Comparison of ENCODE assay signal across 1 cellular context in the genomic region with DNA sequence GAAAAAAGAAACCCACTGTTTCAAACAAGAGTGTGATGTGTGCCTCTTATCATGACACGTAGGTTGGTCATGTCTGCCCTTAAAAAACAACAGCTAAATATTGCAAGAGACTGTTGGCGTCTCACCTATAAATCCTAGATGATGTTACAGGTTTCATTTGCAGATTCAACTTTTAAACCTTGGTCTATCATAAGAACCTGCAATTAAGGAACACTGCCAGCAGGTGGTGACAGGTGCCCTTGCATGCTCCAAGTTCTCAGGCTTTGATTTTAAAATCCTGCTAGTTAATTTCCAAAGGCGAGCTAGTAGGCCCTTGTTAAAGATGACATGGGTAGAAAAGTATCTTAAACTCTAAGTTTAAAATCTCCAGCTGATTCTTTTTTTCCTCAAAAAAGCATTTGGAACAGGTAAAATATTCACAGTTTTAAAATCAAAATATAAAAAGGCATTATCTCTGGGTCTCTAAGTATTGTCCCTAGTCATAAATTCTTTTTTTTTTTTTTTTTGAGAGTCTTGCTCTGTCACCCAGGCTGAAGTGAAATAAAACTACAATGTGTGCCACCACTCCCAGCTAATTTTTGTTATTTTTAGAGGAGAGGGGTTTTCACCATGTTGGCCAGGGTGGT.
A peak's percentile ranks its signal among the peaks of the same experiment; 100 is the strongest.
TF ChIP-seq lines count a peak whose summit lies in the region.

No MANE protein-coding gene starts in this region.

TF ChIP-seq in K562, 482 proteins besides CTCF, POLR2A, EP300 and RAD21 (continued from another document and continues in another):
- TF ChIP-seq FOXK1 (CRISPR knock-in tag; IDR thresholded peaks at IDR 0.05; ENCODE audit: borderline replicate concordance) = no peak
- no peak for TF ChIP-seq ASH1L (IDR thresholded peaks at IDR 0.05; ENCODE audit: borderline replicate concordance, low read depth, partially characterized antibody)
- TF ChIP-seq, protein P1, sequence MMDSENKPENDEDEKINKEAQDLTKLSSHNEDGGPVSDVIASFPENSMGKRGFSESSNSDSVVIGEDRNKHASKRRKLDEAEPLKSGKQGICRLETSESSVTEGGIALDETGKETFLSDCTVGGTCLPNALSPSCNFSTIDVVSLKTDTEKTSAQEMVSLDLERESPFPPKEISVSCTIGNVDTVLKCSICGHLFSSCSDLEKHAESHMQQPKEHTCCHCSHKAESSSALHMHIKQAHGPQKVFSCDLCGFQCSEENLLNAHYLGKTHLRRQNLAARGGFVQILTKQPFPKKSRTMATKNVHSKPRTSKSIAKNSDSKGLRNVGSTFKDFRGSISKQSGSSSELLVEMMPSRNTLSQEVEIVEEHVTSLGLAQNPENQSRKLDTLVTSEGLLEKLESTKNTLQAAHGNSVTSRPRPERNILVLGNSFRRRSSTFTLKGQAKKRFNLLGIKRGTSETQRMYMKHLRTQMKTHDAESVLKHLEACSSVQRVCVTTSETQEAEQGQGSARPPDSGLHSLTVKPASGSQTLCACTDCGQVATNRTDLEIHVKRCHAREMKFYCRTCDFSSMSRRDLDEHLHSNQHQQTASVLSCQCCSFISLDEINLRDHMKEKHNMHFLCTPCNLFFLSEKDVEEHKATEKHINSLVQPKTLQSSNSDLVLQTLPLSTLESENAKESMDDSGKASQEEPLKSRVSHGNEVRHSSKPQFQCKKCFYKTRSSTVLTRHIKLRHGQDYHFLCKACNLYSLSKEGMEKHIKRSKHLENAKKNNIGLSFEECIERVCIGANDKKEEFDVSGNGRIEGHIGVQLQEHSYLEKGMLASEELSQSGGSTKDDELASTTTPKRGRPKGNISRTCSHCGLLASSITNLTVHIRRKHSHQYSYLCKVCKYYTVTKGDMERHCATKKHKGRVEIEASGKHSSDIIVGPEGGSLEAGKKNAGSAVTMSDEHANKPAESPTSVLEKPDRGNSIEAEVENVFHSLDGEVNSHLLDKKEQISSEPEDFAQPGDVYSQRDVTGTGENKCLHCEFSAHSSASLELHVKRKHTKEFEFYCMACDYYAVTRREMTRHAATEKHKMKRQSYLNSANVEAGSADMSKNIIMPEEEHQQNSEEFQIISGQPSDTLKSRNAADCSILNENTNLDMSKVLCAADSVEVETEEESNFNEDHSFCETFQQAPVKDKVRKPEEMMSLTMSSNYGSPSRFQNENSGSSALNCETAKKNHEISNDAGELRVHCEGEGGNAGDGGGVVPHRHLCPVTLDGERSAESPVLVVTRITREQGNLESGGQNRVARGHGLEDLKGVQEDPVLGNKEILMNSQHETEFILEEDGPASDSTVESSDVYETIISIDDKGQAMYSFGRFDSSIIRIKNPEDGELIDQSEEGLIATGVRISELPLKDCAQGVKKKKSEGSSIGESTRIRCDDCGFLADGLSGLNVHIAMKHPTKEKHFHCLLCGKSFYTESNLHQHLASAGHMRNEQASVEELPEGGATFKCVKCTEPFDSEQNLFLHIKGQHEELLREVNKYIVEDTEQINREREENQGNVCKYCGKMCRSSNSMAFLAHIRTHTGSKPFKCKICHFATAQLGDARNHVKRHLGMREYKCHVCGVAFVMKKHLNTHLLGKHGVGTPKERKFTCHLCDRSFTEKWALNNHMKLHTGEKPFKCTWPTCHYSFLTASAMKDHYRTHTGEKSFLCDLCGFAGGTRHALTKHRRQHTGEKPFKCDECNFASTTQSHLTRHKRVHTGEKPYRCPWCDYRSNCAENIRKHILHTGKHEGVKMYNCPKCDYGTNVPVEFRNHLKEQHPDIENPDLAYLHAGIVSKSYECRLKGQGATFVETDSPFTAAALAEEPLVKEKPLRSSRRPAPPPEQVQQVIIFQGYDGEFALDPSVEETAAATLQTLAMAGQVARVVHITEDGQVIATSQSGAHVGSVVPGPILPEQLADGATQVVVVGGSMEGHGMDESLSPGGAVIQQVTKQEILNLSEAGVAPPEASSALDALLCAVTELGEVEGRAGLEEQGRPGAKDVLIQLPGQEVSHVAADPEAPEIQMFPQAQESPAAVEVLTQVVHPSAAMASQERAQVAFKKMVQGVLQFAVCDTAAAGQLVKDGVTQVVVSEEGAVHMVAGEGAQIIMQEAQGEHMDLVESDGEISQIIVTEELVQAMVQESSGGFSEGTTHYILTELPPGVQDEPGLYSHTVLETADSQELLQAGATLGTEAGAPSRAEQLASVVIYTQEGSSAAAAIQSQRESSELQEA (IDR thresholded peaks at IDR 0.05; ENCODE audit: low read depth) = no peak
- TF ChIP-seq BCL6 (CRISPR knock-in tag; IDR thresholded peaks at IDR 0.05) = no peak
- no peak for TF ChIP-seq ZBED1 (IDR thresholded peaks at IDR 0.05)
- TF ChIP-seq ZNF696 (CRISPR knock-in tag; conservative IDR thresholded peaks at IDR 0.05) = no peak
- peak; percentile 82 to 83 for TF ChIP-seq KDM1A (IDR thresholded peaks at IDR 0.05)
- TF ChIP-seq KHSRP (IDR thresholded peaks at IDR 0.05) = no peak
- no peak for TF ChIP-seq BRD9 (IDR thresholded peaks at IDR 0.05; ENCODE audit: low read depth, partially characterized antibody)
- no peak for TF ChIP-seq ZKSCAN8 (CRISPR knock-in tag; IDR thresholded peaks at IDR 0.05)
- TF ChIP-seq FOXA1 (IDR thresholded peaks at IDR 0.05; ENCODE audit: borderline replicate concordance) = no peak
- no peak for TF ChIP-seq TGIF2 (CRISPR knock-in tag; IDR thresholded peaks at IDR 0.05)
- TF ChIP-seq RBM39 (optimal IDR thresholded peaks at IDR 0.05; ENCODE audit: low read depth, low read length) = no peak
- 0 out of 2 replicates have a peak, but pooled peaks have one; percentile 5 for TF ChIP-seq MAFK (IDR thresholded peaks at IDR 0.05; ENCODE audit: low read length)
- TF ChIP-seq, protein P2, sequence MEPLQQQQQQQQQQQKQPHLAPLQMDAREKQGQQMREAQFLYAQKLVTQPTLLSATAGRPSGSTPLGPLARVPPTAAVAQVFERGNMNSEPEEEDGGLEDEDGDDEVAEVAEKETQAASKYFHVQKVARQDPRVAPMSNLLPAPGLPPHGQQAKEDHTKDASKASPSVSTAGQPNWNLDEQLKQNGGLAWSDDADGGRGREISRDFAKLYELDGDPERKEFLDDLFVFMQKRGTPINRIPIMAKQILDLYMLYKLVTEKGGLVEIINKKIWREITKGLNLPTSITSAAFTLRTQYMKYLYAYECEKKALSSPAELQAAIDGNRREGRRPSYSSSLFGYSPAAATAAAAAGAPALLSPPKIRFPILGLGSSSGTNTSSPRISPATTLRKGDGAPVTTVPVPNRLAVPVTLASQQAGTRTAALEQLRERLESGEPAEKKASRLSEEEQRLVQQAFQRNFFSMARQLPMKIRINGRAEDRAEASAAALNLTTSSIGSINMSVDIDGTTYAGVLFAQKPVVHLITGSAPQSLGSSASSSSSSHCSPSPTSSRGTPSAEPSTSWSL (CRISPR knock-in tag; IDR thresholded peaks at IDR 0.05; ENCODE audit: borderline replicate concordance) = no peak
- TF ChIP-seq MCM3 (IDR thresholded peaks at IDR 0.05) = no peak
- TF ChIP-seq, protein P3, sequence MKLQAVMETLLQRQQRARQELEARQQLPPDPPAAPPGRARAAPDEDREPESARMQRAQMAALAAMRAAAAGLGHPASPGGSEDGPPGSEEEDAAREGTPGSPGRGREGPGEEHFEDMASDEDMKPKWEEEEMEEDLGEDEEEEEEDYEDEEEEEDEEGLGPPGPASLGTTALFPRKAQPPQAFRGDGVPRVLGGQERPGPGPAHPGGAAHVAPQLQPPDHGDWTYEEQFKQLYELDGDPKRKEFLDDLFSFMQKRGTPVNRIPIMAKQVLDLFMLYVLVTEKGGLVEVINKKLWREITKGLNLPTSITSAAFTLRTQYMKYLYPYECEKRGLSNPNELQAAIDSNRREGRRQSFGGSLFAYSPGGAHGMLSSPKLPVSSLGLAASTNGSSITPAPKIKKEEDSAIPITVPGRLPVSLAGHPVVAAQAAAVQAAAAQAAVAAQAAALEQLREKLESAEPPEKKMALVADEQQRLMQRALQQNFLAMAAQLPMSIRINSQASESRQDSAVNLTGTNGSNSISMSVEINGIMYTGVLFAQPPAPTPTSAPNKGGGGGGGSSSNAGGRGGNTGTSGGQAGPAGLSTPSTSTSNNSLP (IDR thresholded peaks at IDR 0.05; ENCODE audit: borderline replicate concordance, low read depth, low read length) = no peak
- TF ChIP-seq ELF2 (CRISPR knock-in tag; IDR thresholded peaks at IDR 0.05) = 0 out of 2 replicates have a peak, but pooled peaks have one; percentile 49
- no peak for TF ChIP-seq IRF2 (CRISPR knock-in tag; IDR thresholded peaks at IDR 0.05)
- TF ChIP-seq, protein P4, sequence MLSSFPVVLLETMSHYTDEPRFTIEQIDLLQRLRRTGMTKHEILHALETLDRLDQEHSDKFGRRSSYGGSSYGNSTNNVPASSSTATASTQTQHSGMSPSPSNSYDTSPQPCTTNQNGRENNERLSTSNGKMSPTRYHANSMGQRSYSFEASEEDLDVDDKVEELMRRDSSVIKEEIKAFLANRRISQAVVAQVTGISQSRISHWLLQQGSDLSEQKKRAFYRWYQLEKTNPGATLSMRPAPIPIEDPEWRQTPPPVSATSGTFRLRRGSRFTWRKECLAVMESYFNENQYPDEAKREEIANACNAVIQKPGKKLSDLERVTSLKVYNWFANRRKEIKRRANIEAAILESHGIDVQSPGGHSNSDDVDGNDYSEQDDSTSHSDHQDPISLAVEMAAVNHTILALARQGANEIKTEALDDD (IDR thresholded peaks at IDR 0.05) = peak; percentile 94
- TF ChIP-seq, protein P5, sequence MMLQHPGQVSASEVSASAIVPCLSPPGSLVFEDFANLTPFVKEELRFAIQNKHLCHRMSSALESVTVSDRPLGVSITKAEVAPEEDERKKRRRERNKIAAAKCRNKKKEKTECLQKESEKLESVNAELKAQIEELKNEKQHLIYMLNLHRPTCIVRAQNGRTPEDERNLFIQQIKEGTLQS (IDR thresholded peaks at IDR 0.05) = no peak
- TF ChIP-seq, protein P5 (CRISPR knock-in tag; conservative IDR thresholded peaks at IDR 0.05) = no peak
- TF ChIP-seq ZNF77 (CRISPR knock-in tag; IDR thresholded peaks at IDR 0.05) = no peak
- no peak for TF ChIP-seq ETV6 (IDR thresholded peaks at IDR 0.05; ENCODE audit: borderline replicate concordance in 1 of 2, low read depth in 2 of 2, low read length in 1 of 2)
- TF ChIP-seq ETV6 (CRISPR knock-in tag; IDR thresholded peaks at IDR 0.05; ENCODE audit: borderline replicate concordance) = no peak
- 0 out of 4 replicates have a peak, but pooled peaks of 1 of the 2 experiments have one; percentile 32 for TF ChIP-seq CSDE1 (IDR thresholded peaks at IDR 0.05)
- no peak for TF ChIP-seq E2F3 (CRISPR knock-in tag; IDR thresholded peaks at IDR 0.05)
- TF ChIP-seq, protein P6, sequence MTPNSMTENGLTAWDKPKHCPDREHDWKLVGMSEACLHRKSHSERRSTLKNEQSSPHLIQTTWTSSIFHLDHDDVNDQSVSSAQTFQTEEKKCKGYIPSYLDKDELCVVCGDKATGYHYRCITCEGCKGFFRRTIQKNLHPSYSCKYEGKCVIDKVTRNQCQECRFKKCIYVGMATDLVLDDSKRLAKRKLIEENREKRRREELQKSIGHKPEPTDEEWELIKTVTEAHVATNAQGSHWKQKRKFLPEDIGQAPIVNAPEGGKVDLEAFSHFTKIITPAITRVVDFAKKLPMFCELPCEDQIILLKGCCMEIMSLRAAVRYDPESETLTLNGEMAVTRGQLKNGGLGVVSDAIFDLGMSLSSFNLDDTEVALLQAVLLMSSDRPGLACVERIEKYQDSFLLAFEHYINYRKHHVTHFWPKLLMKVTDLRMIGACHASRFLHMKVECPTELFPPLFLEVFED (CRISPR knock-in tag; conservative IDR thresholded peaks at IDR 0.05) = no peak
- no peak for TF ChIP-seq HIVEP1 (CRISPR knock-in tag; IDR thresholded peaks at IDR 0.05)
- no peak for TF ChIP-seq ARHGAP35 (IDR thresholded peaks at IDR 0.05; ENCODE audit: partially characterized antibody)
- peak; percentile 51 for TF ChIP-seq ZNF384 (IDR thresholded peaks at IDR 0.05; ENCODE audit: low read depth, low read length)
- no peak for TF ChIP-seq RNF2 (IDR thresholded peaks at IDR 0.05)
- peak; percentile 99 for TF ChIP-seq PHF21A (IDR thresholded peaks at IDR 0.05; ENCODE audit: borderline replicate concordance, low read depth)
- no peak for TF ChIP-seq ZNF121 (CRISPR knock-in tag; conservative IDR thresholded peaks at IDR 0.05)
- TF ChIP-seq EHMT2 (IDR thresholded peaks at IDR 0.05) = no peak
- no peak for TF ChIP-seq MCM7 (IDR thresholded peaks at IDR 0.05)
- TF ChIP-seq MXI1 (IDR thresholded peaks at IDR 0.05; ENCODE audit: low read depth, low read length) = no peak
- TF ChIP-seq SIN3A (IDR thresholded peaks at IDR 0.05; ENCODE audit: borderline replicate concordance in 2 of 2, control insufficient read depth in 1 of 2, low read depth in 2 of 2, low read length in 2 of 2) = no peak
- TF ChIP-seq, protein P7, sequence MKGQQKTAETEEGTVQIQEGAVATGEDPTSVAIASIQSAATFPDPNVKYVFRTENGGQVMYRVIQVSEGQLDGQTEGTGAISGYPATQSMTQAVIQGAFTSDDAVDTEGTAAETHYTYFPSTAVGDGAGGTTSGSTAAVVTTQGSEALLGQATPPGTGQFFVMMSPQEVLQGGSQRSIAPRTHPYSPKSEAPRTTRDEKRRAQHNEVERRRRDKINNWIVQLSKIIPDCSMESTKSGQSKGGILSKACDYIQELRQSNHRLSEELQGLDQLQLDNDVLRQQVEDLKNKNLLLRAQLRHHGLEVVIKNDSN (CRISPR knock-in tag; IDR thresholded peaks at IDR 0.05) = no peak
- TF ChIP-seq NELFE (IDR thresholded peaks at IDR 0.05; ENCODE audit: insufficient read depth, insufficient read length) = no peak
- TF ChIP-seq, protein P8, sequence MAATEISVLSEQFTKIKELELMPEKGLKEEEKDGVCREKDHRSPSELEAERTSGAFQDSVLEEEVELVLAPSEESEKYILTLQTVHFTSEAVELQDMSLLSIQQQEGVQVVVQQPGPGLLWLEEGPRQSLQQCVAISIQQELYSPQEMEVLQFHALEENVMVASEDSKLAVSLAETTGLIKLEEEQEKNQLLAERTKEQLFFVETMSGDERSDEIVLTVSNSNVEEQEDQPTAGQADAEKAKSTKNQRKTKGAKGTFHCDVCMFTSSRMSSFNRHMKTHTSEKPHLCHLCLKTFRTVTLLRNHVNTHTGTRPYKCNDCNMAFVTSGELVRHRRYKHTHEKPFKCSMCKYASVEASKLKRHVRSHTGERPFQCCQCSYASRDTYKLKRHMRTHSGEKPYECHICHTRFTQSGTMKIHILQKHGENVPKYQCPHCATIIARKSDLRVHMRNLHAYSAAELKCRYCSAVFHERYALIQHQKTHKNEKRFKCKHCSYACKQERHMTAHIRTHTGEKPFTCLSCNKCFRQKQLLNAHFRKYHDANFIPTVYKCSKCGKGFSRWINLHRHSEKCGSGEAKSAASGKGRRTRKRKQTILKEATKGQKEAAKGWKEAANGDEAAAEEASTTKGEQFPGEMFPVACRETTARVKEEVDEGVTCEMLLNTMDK (IDR thresholded peaks at IDR 0.05; ENCODE audit: borderline replicate concordance, insufficient read depth, low read depth, low read length, poor library complexity, severe bottlenecking) = no peak
- TF ChIP-seq CC2D1A (IDR thresholded peaks at IDR 0.05) = 0 out of 2 replicates have a peak, but pooled peaks have one; percentile 36
- TF ChIP-seq CBX3 (IDR thresholded peaks at IDR 0.05; ENCODE audit: borderline replicate concordance in 1 of 2, low read length in 2 of 2) = no peak
- no peak for TF ChIP-seq DIDO1 (tag; IDR thresholded peaks at IDR 0.05; ENCODE audit: low read depth)
- no peak for TF ChIP-seq SMAD1 (IDR thresholded peaks at IDR 0.05; ENCODE audit: low read depth, low read length, partially characterized antibody)
- peak in 1 of 2 experiments; percentile 11; a peak in 1 of 4 replicates for TF ChIP-seq TBL1XR1 (IDR thresholded peaks at IDR 0.05; ENCODE audit: low read length in 2 of 2)
- no peak for TF ChIP-seq LEF1 (IDR thresholded peaks at IDR 0.05)
- TF ChIP-seq RCOR1 (IDR thresholded peaks at IDR 0.05; ENCODE audit: borderline replicate concordance in 1 of 2, low read depth in 2 of 2, low read length in 2 of 2) = peak; percentile 91 to 94
- no peak for TF ChIP-seq TAF7 (tag; IDR thresholded peaks at IDR 0.05)
- TF ChIP-seq ILK (tag; IDR thresholded peaks at IDR 0.05; ENCODE audit: borderline replicate concordance, low read depth) = no peak
